In genomic region chr11:5690736-5691135, GRCh38 we compare ENCODE assay signal across 8 cellular contexts. TPM values are rescaled to one million over a fixed set of nuclear protein-coding genes. Genes with fewer than 3 reads are reported as not detected.
DNase-seq lines count a peak whose midpoint lies in the region; ATAC-seq, FAIRE-seq and TF ChIP-seq lines count a peak whose summit lies in the region.

No MANE protein-coding gene starts in this region.

- ATAC-seq in A549 (no peak), HG02642 (IDR thresholded peaks at IDR 0.05; ENCODE audit: poor library complexity, unreplicated experiment) (no peak)

- no peak for FAIRE-seq in A549 (lab: Jason Lieb, UNC)

- intact Hi-C loops in colonic mucosa (cut with DNase I): no loop called here

- H3K4me3 Mint-ChIP-seq in IgD-negative memory B cell (peak overlapping the region; percentile 90 to 100 (median 98)), nephron progenitor cell (no peak overlapping the region)

- H3K4me1 ChIP-seq in A549 (no peaks in the 10 kb centered on the region; the same call in 2 of the 3 replicates), colonic mucosa (no peaks in the 10 kb centered on the region), mucosa of rectum (ENCODE audit: control insufficient read depth in 2 of 2, insufficient read depth in 2 of 2, low read length in 2 of 2) (peaks cover 6 to 7% of the 10 kb centered on the region in 2 donors)

- TF ChIP-seq CTCF in A549 (IDR thresholded peaks at IDR 0.05) (no peak), colonic mucosa (IDR thresholded peaks at IDR 0.05) (no peak), nephron progenitor cell (IDR thresholded peaks at IDR 0.05) (no peak)

- H3K27me3 Mint-ChIP-seq in IgD-negative memory B cell: no peaks in the 10 kb centered on the region
- peaks cover 4% of the 10 kb centered on the region for H3K27me3 Mint-ChIP-seq in nephron progenitor cell (ENCODE audit: low read depth, poor library complexity)

- H3K9me3 ChIP-seq in A549 (no peaks in the 10 kb centered on the region), colonic mucosa (no peaks in the 10 kb centered on the region), mucosa of rectum (ENCODE audit: control insufficient read depth in 2 of 2, low read length in 2 of 2) (no peaks in the 10 kb centered on the region)

- H3K27ac ChIP-seq in A549 (peak overlapping the region; percentile 6 to 21; a peak in 3 of 6 replicates), colonic mucosa (peak overlapping the region; percentile 77), mucosa of rectum (ENCODE audit: low read depth in 2 of 2, low read length in 2 of 2) (peak overlapping the region; percentile 64 to 85)

- no peak for DNase-seq in A549 (ENCODE audit: low read depth in 1 of 2, low spot score in 1 of 2)
- no peak for DNase-seq in colonic mucosa
- DNase-seq in activated gamma-delta T cell (lab: John Stamatoyannopoulos, UW): no peak
- no peak for DNase-seq in NCI-H2171 (lab: John Stamatoyannopoulos, UW)
- no peak for DNase-seq in nephron progenitor cell

- no peak for TF ChIP-seq EP300 in A549 (IDR thresholded peaks at IDR 0.05)

- H3K27ac Mint-ChIP-seq in IgD-negative memory B cell: peak overlapping the region; percentile 87 to 98 (median 98)
- no peak overlapping the region for H3K27ac Mint-ChIP-seq in nephron progenitor cell

- no peaks in the 10 kb centered on the region for H3K9me3 Mint-ChIP-seq in IgD-negative memory B cell
- H3K9me3 Mint-ChIP-seq in nephron progenitor cell: peaks cover 10% of the 10 kb centered on the region

- CTCF ChIA-PET in A549 (lab: Yijun Ruan, JAX): interaction anchor here (0.6 to 1.5 kb wide), 2 partner anchors 91 to 116 kb away, joined by 3 to 5 read pairs; no protein-coding TSS in a partner anchor

- TF ChIP-seq POLR2A in A549 (IDR thresholded peaks at IDR 0.05; ENCODE audit: low read length): no peak

- H3K36me3 Mint-ChIP-seq in IgD-negative memory B cell (peaks cover 4% of the 10 kb centered on the region), nephron progenitor cell (ENCODE audit: low read depth) (no peaks in the 10 kb centered on the region)

- H3K27me3 ChIP-seq in colonic mucosa (no peaks in the 10 kb centered on the region), mucosa of rectum (ENCODE audit: control insufficient read depth in 2 of 2, insufficient read depth in 2 of 2, low read length in 2 of 2) (no peaks in the 10 kb centered on the region)

- H3K36me3 ChIP-seq in colonic mucosa (no peaks in the 10 kb centered on the region), mucosa of rectum (ENCODE audit: control insufficient read depth in 2 of 2, insufficient read depth in 2 of 2, low read length in 2 of 2) (no peaks in the 10 kb centered on the region)

- peak overlapping the region in 1 of 2 donors; percentile 84 for H3K9ac ChIP-seq in colonic mucosa (ENCODE audit: low read depth in 2 of 2, low read length in 2 of 2)
- peak overlapping the region; percentile 53 to 66 for H3K9ac ChIP-seq in mucosa of rectum (ENCODE audit: low read depth in 1 of 2, low read length in 2 of 2)

- peak overlapping the region; percentile 15; the same call in 1 of the 3 replicates for H3K4me2 ChIP-seq in A549

- 83% methylated on average over 5 of the region's 5 CpGs for WGBS in A549 (ENCODE audit: missing lambda C conversion rate)

- no peak overlapping the region for H3K4me3 ChIP-seq in A549
- peak overlapping the region; percentile 12 for H3K4me3 ChIP-seq in colonic mucosa
- peak overlapping the region; percentile 68 to 69 for H3K4me3 ChIP-seq in mucosa of rectum (ENCODE audit: low read length in 2 of 2)

- H3K4me1 Mint-ChIP-seq in IgD-negative memory B cell (peaks cover 38 to 42% (median 42%) of the 10 kb centered on the region in 3 donors), nephron progenitor cell (peaks cover 8% of the 10 kb centered on the region)

- no peak for TF ChIP-seq RAD21 in A549 (conservative IDR thresholded peaks at IDR 0.05 in 1 of 2, IDR thresholded peaks at IDR 0.05 in 1 of 2)

- POLR2A ChIA-PET in A549 (lab: Yijun Ruan, JAX): no interaction called here

TF ChIP-seq in A549, 52 proteins besides CTCF, POLR2A, EP300 and RAD21:
- TF ChIP-seq ZFP36 (IDR thresholded peaks at IDR 0.05; ENCODE audit: borderline replicate concordance, partially characterized antibody): no peak
- TF ChIP-seq NPAS2 (CRISPR knock-in tag; IDR thresholded peaks at IDR 0.05; ENCODE audit: borderline replicate concordance): no peak
- TF ChIP-seq JUNB (IDR thresholded peaks at IDR 0.05): no peak
- no peak for TF ChIP-seq FOXS1 (CRISPR knock-in tag; IDR thresholded peaks at IDR 0.05)
- TF ChIP-seq NFE2L2 (conservative IDR thresholded peaks at IDR 0.05; ENCODE audit: low read length): no peak
- no peak for TF ChIP-seq REST (IDR thresholded peaks at IDR 0.05)
- TF ChIP-seq PBX3 (IDR thresholded peaks at IDR 0.05): no peak

RNA-seq across cellular contexts. Expression of gene TRIM22, which starts 1.1 kb away (rescaled TPM):
- polyA plus RNA-seq in A549 (2011; rRNA removed): 2.4 and 2.7 TPM in 2 replicates
- 0.21 and 0.22 TPM in 2 replicates for polyA plus RNA-seq in A549 (2012; cell fraction: cytosol; rRNA removed)
- 0.36 and 0.61 TPM in 2 replicates for polyA plus RNA-seq in A549 (2012; cell fraction: nucleus; rRNA removed)
- 1.2 to 1.5 TPM (median 1.4 TPM) in 3 replicates for polyA plus RNA-seq in A549 (2017; fragmentation: RNase III; extraction: RNeasy Plus Mini Kit Qiagen cat#74134 plus additional on column Dnase treatment)
- 1.3 and 1.6 TPM in 2 replicates for polyA minus RNA-seq in A549 (2011; rRNA and poly(A)+ RNA removed)
- 210 TPM for polyA plus RNA-seq in IgD-negative memory B cell
- 10 to 100 TPM; 16.6 to 17.7 TPM for total RNA-seq in colonic mucosa

RNA-seq across cellular contexts. Expression of gene TRIM5, which starts 5.9 kb away (rescaled TPM):
- polyA plus RNA-seq in A549 (2011; rRNA removed) (30.5 and 32.6 TPM in 2 replicates), A549 (2017; fragmentation: RNase III; extraction: RNeasy Plus Mini Kit Qiagen cat#74134 plus additional on column Dnase treatment) (19.6 to 22.8 TPM (median 21.9 TPM) in 3 replicates), IgD-negative memory B cell (4.5 TPM)
- 8.4 and 9.4 TPM in 2 replicates for polyA plus RNA-seq in A549 (2012; cell fraction: cytosol; rRNA removed)
- 7.2 and 13.0 TPM in 2 replicates for polyA plus RNA-seq in A549 (2012; cell fraction: nucleus; rRNA removed)
- 20.4 and 28.3 TPM in 2 replicates for polyA minus RNA-seq in A549 (2011; rRNA and poly(A)+ RNA removed)
- total RNA-seq in colonic mucosa: 10 to 100 TPM; 21.4 to 23.3 TPM

RNA-seq across cellular contexts. Expression of gene OR56B1, which starts 45.5 kb away (rescaled TPM):
- polyA plus RNA-seq in A549 (2011; rRNA removed) (not detected in 2 replicates), A549 (2017; fragmentation: RNase III; extraction: RNeasy Plus Mini Kit Qiagen cat#74134 plus additional on column Dnase treatment) (not detected in 3 replicates), IgD-negative memory B cell (not detected)
- polyA plus RNA-seq in A549 (2012; cell fraction: cytosol; rRNA removed): not detected in 2 replicates
- not detected in 2 replicates for polyA plus RNA-seq in A549 (2012; cell fraction: nucleus; rRNA removed)
- polyA minus RNA-seq in A549 (2011; rRNA and poly(A)+ RNA removed): not detected in 2 replicates
- not detected for total RNA-seq in colonic mucosa

Comparison
In these comparisons a context has a peak if more than half of its experiments do, and no peak if none do; other contexts are left out.
1. H3K27ac ChIP-seq: peak in every context shown above with its lines; median percentile 77 in colonic mucosa; 74 in mucosa of rectum; 14 in A549.
2. RNA of gene TRIM22, which starts 1.1 kb away (polyA plus RNA-seq): 210 TPM in IgD-negative memory B cell (single experiment); 0.21 to 2.7 TPM in A549; every median in the first group is over 10 times any median in the second.